Comparison of ENCODE assay signal across 8 cellular contexts in genomic region chr6:35498407-35499045, GRCh38. TPM values are rescaled to one million over a fixed set of nuclear protein-coding genes. Genes with fewer than 3 reads are reported as not detected.
DNase-seq lines count a peak whose midpoint lies in the region; ATAC-seq and TF ChIP-seq lines count a peak whose summit lies in the region.

No MANE protein-coding gene starts in this region.

- no peak for TF ChIP-seq POLR2A in breast epithelium (IDR thresholded peaks at IDR 0.05)

- ATAC-seq in mucosa of descending colon (no peak), HG03159 (IDR thresholded peaks at IDR 0.05; ENCODE audit: unreplicated experiment) (no peak), omental fat pad (ENCODE audit: low FRiP score) (no peak)

- CTCF ChIA-PET in A673 (lab: Charles Lee), result no interaction called here

- 30% methylated on average over 15 of the region's 15 CpGs for WGBS in HUES64

- H3K27ac ChIP-seq in A673 (ENCODE audit: low read depth, low read length, poor library complexity, severe bottlenecking), result no peak overlapping the region
- H3K27ac ChIP-seq in HUES64 (ENCODE audit: low read depth, low read length), result no peak overlapping the region
- H3K27ac ChIP-seq in breast epithelium, result peak overlapping the region; percentile 98 to 99

- intact Hi-C loops in A673 (cut with micrococcal nuclease; ENCODE audit: unreplicated experiment) (no loop called here), breast epithelium (cut with DNase I; ENCODE audit: low total_unique reads) (no loop called here), mucosa of descending colon (cut with DNase I, micrococcal nuclease) (no loop called here)

- peak overlapping the region; percentile 91 for H3K9ac ChIP-seq in HUES64 (ENCODE audit: low read depth, low read length)

- BruUV-seq in A673 (replicated peaks; lab: Mats Ljungman, UMichigan), result no TSS peak

- H3K4me3 ChIP-seq in A673 (ENCODE audit: low read depth, low read length, poor library complexity, severe bottlenecking), result peak overlapping the region; percentile 71
- H3K4me3 ChIP-seq in HUES64 (ENCODE audit: low read length), result peak overlapping the region; percentile 74
- H3K4me3 ChIP-seq in breast epithelium, result peak overlapping the region; percentile 76 to 98 (median 93)
- H3K4me3 ChIP-seq in mucosa of descending colon, result no peak overlapping the region

- no peak for TF ChIP-seq CTCF in A673 (conservative IDR thresholded peaks at IDR 0.05; ENCODE audit: low read depth, low read length)
- TF ChIP-seq CTCF in breast epithelium (IDR thresholded peaks at IDR 0.05), result no peak
- no peak for TF ChIP-seq CTCF in mucosa of descending colon (IDR thresholded peaks at IDR 0.05)
- no peak for TF ChIP-seq CTCF in omental fat pad (IDR thresholded peaks at IDR 0.05)

- DNase-seq in A673 (ENCODE audit: low spot score), result no peak
- no peak for DNase-seq in breast epithelium (ENCODE audit: low spot score in 2 of 2)
- peak in 2 of 3 donors; percentile 29 to 64 for DNase-seq in mucosa of descending colon
- no peak for DNase-seq in NCI-H146 treated with DMSO at 0.1 percent for 48 hours (lab: John Stamatoyannopoulos, UW; ENCODE audit: unreplicated experiment)
- DNase-seq in ecto neural progenitor cell (ENCODE audit: low spot score), result no peak
- no peak for DNase-seq in omental fat pad (ENCODE audit: low spot score)

- no peaks in the 10 kb centered on the region for H3K36me3 ChIP-seq in A673 (ENCODE audit: insufficient read depth, low read length, poor library complexity, severe bottlenecking)
- no peaks in the 10 kb centered on the region for H3K36me3 ChIP-seq in HUES64 (ENCODE audit: insufficient read depth, low read length)
- no peaks in the 10 kb centered on the region for H3K36me3 ChIP-seq in breast epithelium
- no peaks in the 10 kb centered on the region for H3K36me3 ChIP-seq in mucosa of descending colon (ENCODE audit: low read depth)

- POLR2A ChIA-PET in A673 (lab: Charles Lee; ENCODE audit: low non-redundant PET), result no interaction called here

- H3K4me1 ChIP-seq in A673 (ENCODE audit: insufficient read depth, low read length, poor library complexity, severe bottlenecking), result peaks cover 22% of the 10 kb centered on the region
- H3K4me1 ChIP-seq in HUES64 (ENCODE audit: insufficient read depth, low read length), result peaks cover 32% of the 10 kb centered on the region
- peaks cover 7 to 17% of the 10 kb centered on the region in 2 donors for H3K4me1 ChIP-seq in breast epithelium
- H3K4me1 ChIP-seq in mucosa of descending colon (ENCODE audit: low read depth), result peaks cover 26% of the 10 kb centered on the region

- H3K27me3 ChIP-seq in A673 (replicated peaks; ENCODE audit: insufficient read depth, low read depth, low read length, poor library complexity) (no peaks in the 10 kb centered on the region), HUES64 (ENCODE audit: insufficient read depth, low read length) (peaks cover 8% of the 10 kb centered on the region), breast epithelium (no peaks in the 10 kb centered on the region)

- H3K9me3 ChIP-seq in A673 (ENCODE audit: low read depth, low read length, poor library complexity, severe bottlenecking) (no peaks in the 10 kb centered on the region), HUES64 (ENCODE audit: insufficient read depth, low read depth, low read length) (no peaks in the 10 kb centered on the region), breast epithelium (no peaks in the 10 kb centered on the region), mucosa of descending colon (no peaks in the 10 kb centered on the region)

RNA-seq across cellular contexts. Expression of gene TEAD3, which starts 1.6 kb away (rescaled TPM):
- total RNA-seq in A673 (2021), result 10.3 and 17.0 TPM in 2 replicates
- polyA plus RNA-seq in HUES64 (2013, experiment 1 of 2), result 15.5 TPM
- polyA plus RNA-seq in HUES64 (2013, experiment 2 of 2), result 18.1 TPM
- total RNA-seq in breast epithelium, result 10 to 100 TPM in 2 of 3 donors, 1 to 10 TPM in 1; 5.6 to 28.2 (median 26.2) TPM
- total RNA-seq in mucosa of descending colon, result 10 to 100 TPM; 28.3 to 98.0 (median 28.8) TPM
- total RNA-seq in omental fat pad, result 10 to 100 TPM in 3 of 4 donors, 1 to 10 TPM in 1; 8.2 to 16.0 (median 14.2) TPM

RNA-seq across cellular contexts. Expression of gene TULP1, which starts 14.2 kb away (rescaled TPM):
- total RNA-seq in A673 (2021) (0.66 TPM in 1 of 2 replicates, not detected in the other), breast epithelium (not detected), mucosa of descending colon (not detected), omental fat pad (under 1 TPM in 1 of 4 donors, not detected in 3; 0.28 TPM)
- 0.30 TPM for polyA plus RNA-seq in HUES64 (2013, experiment 1 of 2)
- 0.13 TPM for polyA plus RNA-seq in HUES64 (2013, experiment 2 of 2)

RNA-seq across cellular contexts. Expression of gene RPL10A, which starts 30.3 kb away (rescaled TPM):
- total RNA-seq in A673 (2021) (1,064 and 1,085 TPM in 2 replicates), breast epithelium (1,000 to 10,000 TPM; 1,177 to 2,549 (median 2,082) TPM), mucosa of descending colon (1,000 to 10,000 TPM in 1 of 3 donors, 100 to 1,000 TPM in 2; 849 to 1,069 (median 985) TPM), omental fat pad (1,000 to 10,000 TPM; 1,059 to 1,562 (median 1,256) TPM)
- polyA plus RNA-seq in HUES64 (2013, experiment 1 of 2), result 1,734 TPM
- 1,847 TPM for polyA plus RNA-seq in HUES64 (2013, experiment 2 of 2)

RNA-seq across cellular contexts. Expression of gene FANCE, which starts 46.4 kb away (rescaled TPM):
- total RNA-seq in A673 (2021) (19.2 and 23.4 TPM in 2 replicates), breast epithelium (10 to 100 TPM in 2 of 3 donors, 1 to 10 TPM in 1; 9.7 to 12.6 (median 10.8) TPM), mucosa of descending colon (1 to 10 TPM; 4.1 to 5.0 (median 4.4) TPM), omental fat pad (1 to 10 TPM; 1.9 to 9.6 (median 5.4) TPM)
- polyA plus RNA-seq in HUES64 (2013, experiment 1 of 2), result 8.7 TPM
- 10.3 TPM for polyA plus RNA-seq in HUES64 (2013, experiment 2 of 2)

Comparison
In these comparisons a context has a peak if more than half of its experiments do, and no peak if none do; other contexts are left out.
1. DNase-seq: peak in mucosa of descending colon (2 of 3); none in A673 (single experiment), breast epithelium (0 of 2), NCI-H146 treated with DMSO at 0.1 percent for 48 hours (single experiment), ecto neural progenitor cell (single experiment) and omental fat pad (single experiment).
2. H3K27ac ChIP-seq: peak in breast epithelium (2 of 2); none in A673 (single experiment) and HUES64 (single experiment).